7 cellular contexts compared by ENCODE assay signal in the genomic region with DNA sequence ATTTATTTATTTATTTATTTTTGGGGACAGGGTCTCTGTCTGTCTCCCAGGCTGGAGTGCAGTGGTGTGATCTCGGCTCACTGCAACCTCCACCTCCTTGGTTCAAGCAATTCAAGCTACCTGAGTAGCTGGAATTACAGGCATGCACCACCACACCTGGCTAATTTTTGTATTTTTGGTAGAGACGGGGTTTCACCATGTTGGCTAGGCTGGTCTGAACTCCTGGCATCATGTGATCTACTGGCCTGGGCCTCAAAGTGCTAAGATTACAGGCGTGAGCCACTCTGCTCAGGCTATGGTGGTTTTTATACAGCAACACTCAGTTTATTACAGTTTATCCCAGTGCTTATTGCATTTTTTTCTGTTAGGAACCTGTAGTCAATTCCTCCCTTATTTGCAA. TPM values are rescaled to one million over a fixed set of nuclear protein-coding genes. Genes with fewer than 3 reads are reported as not detected.
DNase-seq lines count a peak whose midpoint lies in the region; ATAC-seq and TF ChIP-seq lines count a peak whose summit lies in the region.
"Not testable (repeated sequence)": the region's sequence is repeated elsewhere in the genome, so short reads cannot be mapped to it uniquely, and the experiment has no call there.

No MANE protein-coding gene starts in this region.

- H3K4me3 ChIP-seq in CD4-positive, CD25-positive, alpha-beta regulatory T cell (ENCODE audit: low read depth, low read length); HL-60 (replicated peaks; ENCODE audit: insufficient read depth, low read length); left lung; smooth muscle cell: not testable (repeated sequence)

- H3K4me1 Mint-ChIP-seq in CD4-positive, CD25-positive, alpha-beta regulatory T cell: peaks cover 62 to 90% (median 76%) of the 10 kb centered on the region in 4 donors
- H3K4me1 Mint-ChIP-seq in activated T-cell treated with anti-CD3 and anti-CD28 coated beads, Interleukin-2, amount 50 U/mL, for 24 hours (ENCODE audit: low read depth): peaks cover 86% of the 10 kb centered on the region

- H3K27ac Mint-ChIP-seq in CD4-positive, CD25-positive, alpha-beta regulatory T cell: peak overlapping the region in 2 of 3 donors; percentile 9 to 34
- peak overlapping the region; percentile 37 for H3K27ac Mint-ChIP-seq in activated T-cell treated with anti-CD3 and anti-CD28 coated beads, Interleukin-2, amount 50 U/mL, for 24 hours

- H2AFZ ChIP-seq in smooth muscle cell (ENCODE audit: low read depth): not testable (repeated sequence)

- not testable (repeated sequence) for H3K36me3 Mint-ChIP-seq in CD4-positive, CD25-positive, alpha-beta regulatory T cell
- peaks cover 13% of the 10 kb centered on the region for H3K36me3 Mint-ChIP-seq in activated T-cell treated with anti-CD3 and anti-CD28 coated beads, Interleukin-2, amount 50 U/mL, for 24 hours (ENCODE audit: low read depth)

- H3K27ac ChIP-seq in CD4-positive, CD25-positive, alpha-beta regulatory T cell (ENCODE audit: insufficient read depth, low read length, poor library complexity, severe bottlenecking); left lung: not testable (repeated sequence)
- H3K27ac ChIP-seq in HL-60 (replicated peaks) (peak overlapping the region; percentile 59; the same call in 1 of the 2 replicates), smooth muscle cell (ENCODE audit: low read depth) (peak overlapping the region; percentile 14)

- DNase-seq in CD4-positive, CD25-positive, alpha-beta regulatory T cell; HL-60 (ENCODE audit: low read depth in 1 of 2, low spot score in 1 of 2); activated T-cell treated with anti-CD3 and anti-CD28 coated beads, Interleukin-2, amount 50 U/mL, for 24 hours; Right ventricle myocardium superior; left lung; smooth muscle cell (lab: John Stamatoyannopoulos, UW; ENCODE audit: unreplicated experiment): not testable (repeated sequence)
- DNase-seq in OCI-M1 (lab: John Stamatoyannopoulos, UW): peak; percentile 56

- peaks cover 59% of the 10 kb centered on the region for H3K4me1 ChIP-seq in CD4-positive, CD25-positive, alpha-beta regulatory T cell (ENCODE audit: control insufficient read depth, insufficient read depth, low read length, poor library complexity, severe bottlenecking)
- H3K4me1 ChIP-seq in left lung: peaks cover 15 to 48% of the 10 kb centered on the region in 2 donors
- H3K4me1 ChIP-seq in smooth muscle cell (ENCODE audit: low read depth): not testable (repeated sequence)

- H3K79me2 ChIP-seq in smooth muscle cell (ENCODE audit: low read depth): peaks cover 97% of the 10 kb centered on the region

- H3K4me2 ChIP-seq in smooth muscle cell: peak overlapping the region; percentile 21

- H3K9me3 Mint-ChIP-seq in CD4-positive, CD25-positive, alpha-beta regulatory T cell; activated T-cell treated with anti-CD3 and anti-CD28 coated beads, Interleukin-2, amount 50 U/mL, for 24 hours: not testable (repeated sequence)

- not testable (repeated sequence) for H3K36me3 ChIP-seq in CD4-positive, CD25-positive, alpha-beta regulatory T cell (ENCODE audit: control insufficient read depth, insufficient read depth, low read length); left lung; smooth muscle cell (ENCODE audit: low read depth)

- H3K4me3 Mint-ChIP-seq in CD4-positive, CD25-positive, alpha-beta regulatory T cell: peak overlapping the region in 2 of 4 donors; percentile 6 to 26
- not testable (repeated sequence) for H3K4me3 Mint-ChIP-seq in activated T-cell treated with anti-CD3 and anti-CD28 coated beads, Interleukin-2, amount 50 U/mL, for 24 hours

- not testable (repeated sequence) for H3K27me3 Mint-ChIP-seq in CD4-positive, CD25-positive, alpha-beta regulatory T cell; activated T-cell treated with anti-CD3 and anti-CD28 coated beads, Interleukin-2, amount 50 U/mL, for 24 hours

- not testable (repeated sequence) for H3F3A ChIP-seq in smooth muscle cell (ENCODE audit: low read depth)

- H3K27me3 ChIP-seq in CD4-positive, CD25-positive, alpha-beta regulatory T cell (ENCODE audit: control insufficient read depth, insufficient read depth, low read length); HL-60 (ENCODE audit: insufficient read depth, poor library complexity, severe bottlenecking); left lung; smooth muscle cell (ENCODE audit: low read depth): not testable (repeated sequence)

- H4K20me1 ChIP-seq in smooth muscle cell (ENCODE audit: low read depth): peaks cover 99% of the 10 kb centered on the region

- intact Hi-C loops in Right ventricle myocardium superior (cut with DNase I); left lung (cut with DNase I): not testable (repeated sequence)

- H3K9ac ChIP-seq in smooth muscle cell (ENCODE audit: low read depth): not testable (repeated sequence)

- 74% methylated on average over 3 of the region's 3 CpGs for WGBS in smooth muscle cell (ENCODE audit: low lambda C conversion rate)

- not testable (repeated sequence) for TF ChIP-seq CTCF in HL-60 (IDR thresholded peaks at IDR 0.05; ENCODE audit: insufficient read depth, low read length); left lung (IDR thresholded peaks at IDR 0.05); smooth muscle cell (IDR thresholded peaks at IDR 0.05; ENCODE audit: borderline replicate concordance, insufficient read depth, poor library complexity, severe bottlenecking)

- not testable (repeated sequence) for H3K9me3 ChIP-seq in CD4-positive, CD25-positive, alpha-beta regulatory T cell (ENCODE audit: control insufficient read depth in 2 of 2, low read length in 2 of 2); left lung; smooth muscle cell (replicated peaks; ENCODE audit: low read depth)

- not testable (repeated sequence) for ATAC-seq in CD4-positive, CD25-positive, alpha-beta regulatory T cell (ENCODE audit: low read depth in 2 of 2)
- ATAC-seq in Right ventricle myocardium superior (ENCODE audit: poor library complexity): peak; percentile 52
- ATAC-seq in left lung: peak; percentile 41

RNA-seq across cellular contexts. Expression of a gene that starts 24.1 kb away (rescaled TPM):
- total RNA-seq in CD4-positive, CD25-positive, alpha-beta regulatory T cell: 60.8 TPM
- polyA plus RNA-seq in CD4-positive, CD25-positive, alpha-beta regulatory T cell: 10 to 100 TPM; 11.9 to 31.2 (median 18.0) TPM
- 44.6 TPM for total RNA-seq in Right ventricle myocardium superior
- total RNA-seq in left lung: 10 to 100 TPM; 36.3 to 47.6 TPM
- 47.6 and 53.5 TPM in 2 replicates for total RNA-seq in smooth muscle cell
- polyA plus RNA-seq in smooth muscle cell: 36.8 and 39.3 TPM in 2 replicates
